ENCODE assay signal across 8 cellular contexts in genomic region chr9:128117613-128118471, GRCh38. TPM values are rescaled to one million over a fixed set of nuclear protein-coding genes. Genes with fewer than 3 reads are reported as not detected.
DNase-seq lines count a peak whose midpoint lies in the region; ATAC-seq and TF ChIP-seq lines count a peak whose summit lies in the region.

No MANE protein-coding gene starts in this region.

- no peak for TF ChIP-seq EP300 in suprapubic skin (IDR thresholded peaks at IDR 0.05)

- no peaks in the 10 kb centered on the region for H3K27me3 ChIP-seq in neutrophil
- H3K27me3 ChIP-seq in suprapubic skin, result no peaks in the 10 kb centered on the region

- H3K9me3 ChIP-seq in neutrophil (no peaks in the 10 kb centered on the region), suprapubic skin (no peaks in the 10 kb centered on the region)

- no peak for TF ChIP-seq POLR2A in NB4 (IDR thresholded peaks at IDR 0.05; ENCODE audit: extremely low read depth, insufficient read length)
- TF ChIP-seq POLR2A in suprapubic skin (IDR thresholded peaks at IDR 0.05), result no peak

- WGBS in suprapubic skin, result 8% methylated on average over 24 of the region's 27 CpGs

- TF ChIP-seq CTCF in NB4 (IDR thresholded peaks at IDR 0.05; ENCODE audit: low read depth, low read length) (peak; percentile 99), neutrophil (IDR thresholded peaks at IDR 0.05) (peak; percentile 99), suprapubic skin (IDR thresholded peaks at IDR 0.05) (peak; percentile 100)

- peaks cover 5 to 8% of the 10 kb centered on the region in 2 experiments for H3K4me1 ChIP-seq in neutrophil (ENCODE audit: control insufficient read depth in 1 of 2, insufficient read depth in 1 of 2, low read depth in 1 of 2, low read length in 1 of 2)
- peaks cover 9% of the 10 kb centered on the region for H3K4me1 ChIP-seq in suprapubic skin

- H3K36me3 ChIP-seq in neutrophil (peaks cover 34% of the 10 kb centered on the region), suprapubic skin (peaks cover 44% of the 10 kb centered on the region)

- H3K27ac ChIP-seq in neutrophil (peak overlapping the region; percentile 27), suprapubic skin (no peak overlapping the region)

- DNase-seq in Ammon's horn (ENCODE audit: low spot score) (peak; percentile 94), NB4 (ENCODE audit: low read depth) (peak; percentile 88), SK-N-DZ (ENCODE audit: low spot score) (peak; percentile 91), activated gamma-delta T cell treated with Interleukin-2 at 50 U/mL for 16 hours (peak; percentile 99), foreskin melanocyte (peak; percentile 70), suprapubic skin (ENCODE audit: low spot score in 2 of 2) (peak; percentile 96 to 97)

- peak; percentile 50 for ATAC-seq in GM21381 (IDR thresholded peaks at IDR 0.05; ENCODE audit: unreplicated experiment)

- H3K4me3 ChIP-seq in NB4 (ENCODE audit: low read depth, low read length) (no peak overlapping the region), neutrophil (ENCODE audit: low read depth in 1 of 2, low read length in 1 of 2) (peak overlapping the region in 1 of 2 experiments; percentile 24), suprapubic skin (no peak overlapping the region)

RNA-seq across cellular contexts. Expression of gene PTGES2, which starts 9.7 kb away (rescaled TPM):
- polyA plus RNA-seq in SK-N-DZ (2014; cell fraction: cytosol; rRNA removed), result 61.7 and 69.6 TPM in 2 replicates
- polyA plus RNA-seq in SK-N-DZ (2014; cell fraction: nucleus; rRNA removed), result 159 and 165 TPM in 2 replicates
- total RNA-seq in suprapubic skin, result 10 to 100 TPM; 47.4 to 76.0 (median 55.9) TPM

RNA-seq across cellular contexts. Expression of gene LCN2, which starts 31.4 kb away (rescaled TPM):
- 1.3 TPM in 1 of 2 replicates, not detected in the other for polyA plus RNA-seq in SK-N-DZ (2014; cell fraction: cytosol; rRNA removed)
- not detected in 2 replicates for polyA plus RNA-seq in SK-N-DZ (2014; cell fraction: nucleus; rRNA removed)
- total RNA-seq in suprapubic skin, result 10 to 100 TPM in 2 of 4 donors, 1 to 10 TPM in 2; 6.0 to 45.7 (median 22.3) TPM

RNA-seq across cellular contexts. Expression of gene BBLN, which starts 42.2 kb away (rescaled TPM):
- polyA plus RNA-seq in SK-N-DZ (2014; cell fraction: cytosol; rRNA removed), result 217 and 266 TPM in 2 replicates
- polyA plus RNA-seq in SK-N-DZ (2014; cell fraction: nucleus; rRNA removed), result 151 and 172 TPM in 2 replicates
- 100 to 1,000 TPM; 157 to 345 (median 224) TPM for total RNA-seq in suprapubic skin

RNA-seq across cellular contexts. Expression of gene SLC25A25, which starts 49.8 kb away (rescaled TPM):
- polyA plus RNA-seq in SK-N-DZ (2014; cell fraction: cytosol; rRNA removed), result 29.1 and 31.5 TPM in 2 replicates
- 26.6 and 27.7 TPM in 2 replicates for polyA plus RNA-seq in SK-N-DZ (2014; cell fraction: nucleus; rRNA removed)
- 100 to 1,000 TPM in 1 of 4 donors, 10 to 100 TPM in 3; 37.9 to 106 (median 66.5) TPM for total RNA-seq in suprapubic skin

RNA-seq across cellular contexts. Expression of gene NAIF1, which starts 50.7 kb away (rescaled TPM):
- 16.1 and 16.4 TPM in 2 replicates for polyA plus RNA-seq in SK-N-DZ (2014; cell fraction: cytosol; rRNA removed)
- 4.8 and 7.4 TPM in 2 replicates for polyA plus RNA-seq in SK-N-DZ (2014; cell fraction: nucleus; rRNA removed)
- total RNA-seq in suprapubic skin, result 10 to 100 TPM in 3 of 4 donors, 1 to 10 TPM in 1; 9.6 to 14.7 (median 12.6) TPM
